Comparison of ENCODE assay signal across 9 cellular contexts in the genomic region with DNA sequence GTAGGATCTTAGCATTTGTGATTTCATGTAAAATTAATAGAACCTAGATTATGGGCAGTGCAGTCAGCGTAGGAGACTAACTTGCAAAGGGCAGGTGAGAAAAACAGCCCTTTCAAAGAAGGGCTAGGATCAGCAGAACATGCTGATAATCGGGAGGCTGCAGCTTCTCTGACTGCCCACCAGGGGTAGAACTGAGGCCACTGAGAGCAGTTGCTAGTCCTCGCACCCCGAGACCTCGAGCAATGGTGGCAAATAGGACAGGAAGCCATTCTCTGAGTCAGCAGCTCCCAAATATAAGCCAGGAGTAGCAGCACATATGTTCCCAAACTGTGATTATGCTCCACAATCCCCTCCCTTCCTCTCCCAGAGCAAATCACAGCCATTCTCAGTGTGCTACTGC.
DNase-seq lines count a peak whose midpoint lies in the region; TF ChIP-seq lines count a peak whose summit lies in the region.
"Had no signal": no experiment of that assay in that cellular context is flagged by ENCODE, and none has a peak within 500 bp of the region (broad histone marks: within the 10 kb centered on the region; RNA-seq: fewer than 3 reads in every experiment).

No MANE protein-coding gene starts in this region.

- no peaks in the 10 kb centered on the region for H3K4me1 ChIP-seq in SJCRH30
- peaks cover 4% of the 10 kb centered on the region for H3K4me1 ChIP-seq in iPS-15b (ENCODE audit: control insufficient read depth, insufficient read depth, low read length)

- no peak overlapping the region for H3K27ac ChIP-seq in SJCRH30

- H3K9me3 Mint-ChIP-seq in CD14-positive monocyte = peaks cover 0 to 4% (median 2%) of the 10 kb centered on the region in 7 donors

- no peak overlapping the region for H3K4me3 Mint-ChIP-seq in CD14-positive monocyte

- CTCF ChIA-PET in BJ (lab: Yijun Ruan, JAX) = interaction anchor here (1.2 to 1.6 kb wide), 3 partner anchors 8 to 32 kb away, joined by 3 to 6 read pairs (median 5); no protein-coding TSS in a partner anchor

- no peaks in the 10 kb centered on the region for H3K4me1 Mint-ChIP-seq in CD14-positive monocyte

- no peak for DNase-seq in BJ (ENCODE audit: low read depth)
- peak; percentile 13 for DNase-seq in GM20000 (ENCODE audit: low spot score)
- DNase-seq in SJCRH30 = peak; percentile 30 to 53
- no peak for DNase-seq in central memory CD4-positive, alpha-beta T cell
- DNase-seq in activated CD4-positive, alpha-beta T cell treated with anti-CD3 and anti-CD28 coated beads, Interleukin-2, amount 50 U/mL, for 1 hour = no peak
- no peak for DNase-seq in CD14-positive monocyte (ENCODE audit: low spot score)
- no peak for DNase-seq in mucosa of gallbladder (ENCODE audit: low spot score)
- DNase-seq: aorta had no signal

- H3K4me3 ChIP-seq in BJ (ENCODE audit: low read depth, low read length) (no peak overlapping the region), SJCRH30 (no peak overlapping the region), iPS-15b (ENCODE audit: low read depth, low read length) (no peak overlapping the region)

- H3K9ac ChIP-seq in iPS-15b (ENCODE audit: low read depth, low read length) = peak overlapping the region; percentile 48

- H3K27me3 Mint-ChIP-seq in CD14-positive monocyte (ENCODE audit: low read depth in 3 of 3) = peaks cover 0 to 2% (median under 1%) of the 10 kb centered on the region in 3 donors

- H3K36me3 ChIP-seq in BJ (ENCODE audit: control insufficient read depth, insufficient read depth, low read length) (no peaks in the 10 kb centered on the region), SJCRH30 (no peaks in the 10 kb centered on the region), iPS-15b (ENCODE audit: control insufficient read depth, insufficient read depth, low read length) (no peaks in the 10 kb centered on the region)

- H3K9me3 ChIP-seq in SJCRH30 (replicated peaks) = no peaks in the 10 kb centered on the region
- H3K9me3 ChIP-seq in iPS-15b (ENCODE audit: control insufficient read depth, insufficient read depth, low read length) = no peaks in the 10 kb centered on the region

- TF ChIP-seq CTCF in BJ (IDR thresholded peaks at IDR 0.05; ENCODE audit: insufficient read depth, low read depth, low read length) (peak; percentile 61), GM20000 (IDR thresholded peaks at IDR 0.05; ENCODE audit: extremely low read depth, missing control alignments) (no peak), CD14-positive monocyte (IDR thresholded peaks at IDR 0.05) (no peak)

- no peaks in the 10 kb centered on the region for H3K36me3 Mint-ChIP-seq in CD14-positive monocyte

- H3K27me3 ChIP-seq in BJ (ENCODE audit: control insufficient read depth, insufficient read depth, low read length) (no peaks in the 10 kb centered on the region), SJCRH30 (no peaks in the 10 kb centered on the region), iPS-15b (ENCODE audit: control insufficient read depth, insufficient read depth, low read length) (no peaks in the 10 kb centered on the region)

- no peak overlapping the region for H3K27ac Mint-ChIP-seq in CD14-positive monocyte

- intact Hi-C loops in CD14-positive monocyte (cut with micrococcal nuclease) = no loop called here

- POLR2A ChIA-PET in BJ (lab: Charles Lee) = no interaction called here

Comparison
In these comparisons a context has a peak if more than half of its experiments do, and no peak if none do; other contexts are left out.
1. DNase-seq: peak in GM20000 (single experiment) and SJCRH30 (2 of 2); none in BJ (single experiment), central memory CD4-positive, alpha-beta T cell (single experiment), activated CD4-positive, alpha-beta T cell treated with anti-CD3 and anti-CD28 coated beads, Interleukin-2, amount 50 U/mL, for 1 hour (single experiment), CD14-positive monocyte (single experiment) and mucosa of gallbladder (single experiment).